ENCODE assay signal across 8 cellular contexts in genomic region chr5:55691265-55692105, GRCh38. TPM values are rescaled to one million over a fixed set of nuclear protein-coding genes. Genes with fewer than 3 reads are reported as not detected.
DNase-seq lines count a peak whose midpoint lies in the region; ATAC-seq and TF ChIP-seq lines count a peak whose summit lies in the region.

No MANE protein-coding gene starts in this region.

- no peaks in the 10 kb centered on the region for H3K36me3 ChIP-seq in Caco-2 (ENCODE audit: control insufficient read depth, insufficient read depth, low read length)

- CTCF ChIA-PET in Caco-2 (lab: Charles Lee): interaction anchor here (0.5 to 1.5 kb wide), 20 partner anchors 72 to 510 kb away, joined by 3 to 10 read pairs (median 4); partner anchors contain the start of genes DHX29, MTREX and PLPP1

- H3K27me3 Mint-ChIP-seq in Caco-2 (ENCODE audit: insufficient read depth, unreplicated experiment): no peaks in the 10 kb centered on the region
- H3K27me3 Mint-ChIP-seq in naive B cell: no peaks in the 10 kb centered on the region

- peaks cover 23% of the 10 kb centered on the region for H3K4me1 Mint-ChIP-seq in Caco-2 (ENCODE audit: low read depth, unreplicated experiment)
- H3K4me1 Mint-ChIP-seq in naive B cell: peaks cover 0 to 9% (median 0%) of the 10 kb centered on the region in 3 donors

- no peaks in the 10 kb centered on the region for H3K9me3 Mint-ChIP-seq in Caco-2 (ENCODE audit: unreplicated experiment)
- H3K9me3 Mint-ChIP-seq in naive B cell: no peaks in the 10 kb centered on the region

- no peak for TF ChIP-seq EP300 in Ishikawa (IDR thresholded peaks at IDR 0.05; ENCODE audit: borderline replicate concordance)

- intact Hi-C loops in Caco-2 (cut with micrococcal nuclease; ENCODE audit: unreplicated experiment): loop anchor here (1.0 to 10.0 kb wide), 9 partner anchors 91 to 519 kb away; partner anchors contain the start of gene MCIDAS

- peak; percentile 62 for TF ChIP-seq RAD21 in Ishikawa (IDR thresholded peaks at IDR 0.05; ENCODE audit: low read depth)

- POLR2A ChIA-PET in Caco-2 (lab: Charles Lee): no interaction called here

- H3K27me3 ChIP-seq in Caco-2 (replicated peaks; ENCODE audit: control insufficient read depth, insufficient read depth, low read length): no peaks in the 10 kb centered on the region

- H3K4me3 Mint-ChIP-seq in Caco-2 (ENCODE audit: unreplicated experiment): no peak overlapping the region
- no peak overlapping the region for H3K4me3 Mint-ChIP-seq in naive B cell

- H3K4me1 ChIP-seq in Caco-2: peaks cover 24% of the 10 kb centered on the region

- no TSS peak for BruUV-seq in Caco-2 (replicated peaks; lab: Mats Ljungman, UMichigan)

- peaks cover 5% of the 10 kb centered on the region for H3K36me3 Mint-ChIP-seq in Caco-2 (ENCODE audit: insufficient read depth, unreplicated experiment)
- peaks cover 0 to 4% of the 10 kb centered on the region in 2 donors for H3K36me3 Mint-ChIP-seq in naive B cell

- H3K9me3 ChIP-seq in Caco-2: no peaks in the 10 kb centered on the region

- ATAC-seq in naive B cell (ENCODE audit: low read depth in 2 of 2): no peak

- H3K27ac Mint-ChIP-seq in Caco-2 (ENCODE audit: unreplicated experiment) (peak overlapping the region; percentile 21), naive B cell (peak overlapping the region in 1 of 6 donors; percentile 47)

- DNase-seq in Caco-2 (peak in 1 of 2 experiments; percentile 55), RPMI8226 (peak; percentile 15), epithelial cell of esophagus (ENCODE audit: low read depth) (peak; percentile 56), naive B cell (peak; percentile 31), cortex of kidney (lab: John Stamatoyannopoulos, UW) (no peak)
- no peak for DNase-seq in stimulated activated CD4-positive, alpha-beta T cell treated with anti-CD3 and anti-CD28 coated beads, Interleukin-2, amount 100 ng/mL, for 48 hours
- DNase-seq in effector CD4-positive, alpha-beta T cell: no peak

- TF ChIP-seq CTCF in Caco-2 (IDR thresholded peaks at IDR 0.05; ENCODE audit: insufficient read depth in 1 of 2, low read depth in 1 of 2, low read length in 1 of 2, severe bottlenecking in 1 of 2, unreplicated experiment in 1 of 2) (peak; percentile 49 to 68), epithelial cell of esophagus (IDR thresholded peaks at IDR 0.05; ENCODE audit: insufficient read depth, low read depth, low read length, missing control alignments) (peak; percentile 52)

- H3K4me3 ChIP-seq in Caco-2 (ENCODE audit: low read depth, low read length): no peak overlapping the region
- H3K4me3 ChIP-seq in epithelial cell of esophagus (ENCODE audit: low read length): no peak overlapping the region

TF ChIP-seq in Ishikawa, 13 proteins besides CTCF, POLR2A, EP300 and RAD21:
- TF ChIP-seq TCF12 (IDR thresholded peaks at IDR 0.05; ENCODE audit: low read depth): no peak

RNA-seq across cellular contexts. Expression of gene SLC38A9, which starts 20.6 kb away (rescaled TPM):
- total RNA-seq in Caco-2 (2022): 65.4 and 66.9 TPM in 2 replicates
- 10 to 100 TPM; 13.2 to 17.7 (median 15.2) TPM for polyA plus RNA-seq in naive B cell (ENCODE audit: low read depth in 6 of 6)

RNA-seq across cellular contexts. Expression of gene DDX4, which starts 46.4 kb away (rescaled TPM):
- 0.26 TPM in 1 of 2 replicates, not detected in the other for total RNA-seq in Caco-2 (2022)
- polyA plus RNA-seq in naive B cell (ENCODE audit: low read depth in 6 of 6): not detected

Comparison
In these comparisons a context has a peak if more than half of its experiments do, and no peak if none do; other contexts are left out.
1. DNase-seq: peak in RPMI8226 (single experiment), epithelial cell of esophagus (single experiment) and naive B cell (single experiment); none in cortex of kidney (single experiment), stimulated activated CD4-positive, alpha-beta T cell treated with anti-CD3 and anti-CD28 coated beads, Interleukin-2, amount 100 ng/mL, for 48 hours (0 of 2) and effector CD4-positive, alpha-beta T cell (single experiment).